Comparison of ENCODE assay signal across 8 cellular contexts in genomic region chr14:74501135-74501614, GRCh38. TPM values are rescaled to one million over a fixed set of nuclear protein-coding genes. Genes with fewer than 3 reads are reported as not detected.
DNase-seq lines count a peak whose midpoint lies in the region; ATAC-seq and TF ChIP-seq lines count a peak whose summit lies in the region.

No MANE protein-coding gene starts in this region.

- H3K27me3 ChIP-seq in ascending aorta (no peaks in the 10 kb centered on the region), iPS-15b (ENCODE audit: control insufficient read depth, insufficient read depth, low read length) (no peaks in the 10 kb centered on the region), spleen (replicated peaks in 1 of 7) (no peaks in the 10 kb centered on the region)

- TF ChIP-seq CTCF in ascending aorta (IDR thresholded peaks at IDR 0.05) (peak; percentile 31 to 68 (median 59)), spleen (IDR thresholded peaks at IDR 0.05 in 8 of 11, conservative IDR thresholded peaks at IDR 0.05 in 3 of 11) (peak in 10 of 11 experiments; percentile 20 to 65 (median 53))

- peak overlapping the region; percentile 37 to 55 for H3K27ac ChIP-seq in ascending aorta
- no peak overlapping the region for H3K27ac ChIP-seq in spleen

- WGBS in spleen, 5 donors = 55 to 74% (median 66%) methylated on average over 16 of the region's 16 CpGs

- H3K36me3 ChIP-seq in ascending aorta = peaks cover 58 to 76% of the 10 kb centered on the region in 2 donors
- H3K36me3 ChIP-seq in iPS-15b (ENCODE audit: control insufficient read depth, insufficient read depth, low read length) = no peaks in the 10 kb centered on the region
- peaks cover 0 to 10% (median 2%) of the 10 kb centered on the region in 6 donors for H3K36me3 ChIP-seq in spleen

- H3K4me3 ChIP-seq in ascending aorta = no peak overlapping the region
- peak overlapping the region; percentile 2 for H3K4me3 ChIP-seq in iPS-15b (ENCODE audit: low read depth, low read length)
- no peak overlapping the region for H3K4me3 ChIP-seq in spleen

- no peak for TF ChIP-seq POLR2A in spleen (IDR thresholded peaks at IDR 0.05)

- DNase-seq in DMS53 treated with DMSO at 0.1 percent for 48 hours (lab: John Stamatoyannopoulos, UW; ENCODE audit: unreplicated experiment) = peak; percentile 38
- peak; percentile 85 for DNase-seq in NCI-H1105 treated with DMSO at 0.1 percent for 48 hours (lab: John Stamatoyannopoulos, UW)
- peak in 1 of 2 donors; percentile 82 for DNase-seq in ascending aorta (ENCODE audit: low spot score in 2 of 2)
- no peak for DNase-seq in spleen
- DNase-seq in activated effector memory CD4-positive, alpha-beta T cell treated with anti-CD3 and anti-CD28 coated beads, Interleukin-2, amount 50 U/mL, for 16 hours = no peak

- H3K9me3 ChIP-seq in ascending aorta (no peaks in the 10 kb centered on the region), iPS-15b (ENCODE audit: control insufficient read depth, insufficient read depth, low read length) (no peaks in the 10 kb centered on the region), spleen (no peaks in the 10 kb centered on the region)

- ATAC-seq in HG03045 (IDR thresholded peaks at IDR 0.05; ENCODE audit: unreplicated experiment) (no peak), HG02884 (IDR thresholded peaks at IDR 0.05; ENCODE audit: unreplicated experiment) (no peak)

- H3K9ac ChIP-seq in iPS-15b (ENCODE audit: low read depth, low read length) = no peak overlapping the region

- intact Hi-C loops in ascending aorta (cut with DNase I) = loop anchor here (1.0 to 2.0 kb wide), 2 partner anchors 108 to 212 kb away; partner anchors contain the start of genes AREL1 and FCF1
- intact Hi-C loops in spleen (cut with DNase I; ENCODE audit: low total_unique reads) = loop anchor here (5.0 kb wide), 1 partner anchor 111 kb away; the partner anchor contains the start of gene LTBP2

- H3K4me1 ChIP-seq in ascending aorta (no peaks in the 10 kb centered on the region), iPS-15b (ENCODE audit: control insufficient read depth, insufficient read depth, low read length) (peaks cover 12% of the 10 kb centered on the region), spleen (peaks cover 0 to 17% (median 9%) of the 10 kb centered on the region in 6 donors)

RNA-seq across cellular contexts. Expression of gene ISCA2, which starts 7.6 kb away (rescaled TPM):
- total RNA-seq in ascending aorta = 10.0 TPM
- 10 to 100 TPM; 11.7 to 24.7 (median 19.0) TPM for total RNA-seq in spleen
- 10 to 100 TPM; 25.8 to 28.9 (median 26.0) TPM for polyA plus RNA-seq in spleen

RNA-seq across cellular contexts. Expression of gene NPC2, which starts 8.1 kb away (rescaled TPM):
- 324 TPM for total RNA-seq in ascending aorta
- 100 to 1,000 TPM; 191 to 956 (median 322) TPM for total RNA-seq in spleen
- polyA plus RNA-seq in spleen = 100 to 1,000 TPM; 202 to 299 (median 221) TPM

Comparison
In these comparisons a context has a peak if more than half of its experiments do, and no peak if none do; other contexts are left out.
1. DNase-seq: peak in DMS53 treated with DMSO at 0.1 percent for 48 hours (single experiment) and NCI-H1105 treated with DMSO at 0.1 percent for 48 hours (single experiment); none in spleen (single experiment) and activated effector memory CD4-positive, alpha-beta T cell treated with anti-CD3 and anti-CD28 coated beads, Interleukin-2, amount 50 U/mL, for 16 hours (single experiment).
2. H3K27ac ChIP-seq: peak in ascending aorta (2 of 2); none in spleen (0 of 8).